Comparison of ENCODE assay signal across 23 cellular contexts in the genomic region with DNA sequence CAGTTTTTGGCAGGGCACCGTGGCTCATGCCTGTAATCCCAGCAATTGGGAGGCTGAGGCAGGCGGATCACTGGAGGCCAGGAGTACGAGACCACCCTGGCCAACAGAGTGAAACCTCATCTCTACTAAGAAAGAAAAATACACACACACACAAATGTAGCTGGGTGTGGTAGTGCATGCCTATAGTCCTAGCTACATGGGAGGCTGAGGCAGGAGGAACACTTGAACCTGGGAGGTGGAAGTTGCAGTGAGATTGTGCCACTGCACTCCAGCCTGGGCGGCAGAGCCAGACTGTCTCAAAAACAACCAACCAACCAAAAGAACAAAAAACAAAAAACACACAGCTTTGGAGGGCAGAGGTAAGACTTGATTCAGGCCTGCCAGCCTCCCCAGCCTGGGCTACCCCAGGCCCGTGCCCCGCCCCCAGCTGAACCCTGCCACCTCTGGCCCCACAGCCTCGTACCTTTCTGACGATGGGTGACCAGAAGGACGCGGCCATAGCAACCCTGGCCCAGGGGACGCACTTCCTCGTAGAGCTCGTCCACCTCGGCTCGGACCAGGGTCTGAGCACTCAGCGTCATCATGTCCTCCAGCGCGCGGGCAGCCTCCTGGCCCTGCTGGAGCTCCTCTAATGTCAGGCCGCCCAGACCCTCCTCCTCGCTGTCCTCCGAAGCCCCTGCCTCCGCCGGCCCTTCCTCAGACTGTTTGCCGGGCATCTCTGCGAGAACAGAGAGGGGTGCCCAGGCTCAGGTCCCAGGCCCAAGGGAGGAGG. TPM values are rescaled to one million over a fixed set of nuclear protein-coding genes. Genes with fewer than 3 reads are reported as not detected.
"Had no signal": no experiment of that assay in that cellular context is flagged by ENCODE, and none has a peak within 500 bp of the region (broad histone marks: within the 10 kb centered on the region; RNA-seq: fewer than 3 reads in every experiment).

No MANE protein-coding gene starts in this region.

- H3K4me3 ChIP-seq: hepatocyte, lung, sigmoid colon, smooth muscle cell, thyroid gland had no signal

- H3K4me3 Mint-ChIP-seq: activated CD8-positive, alpha-beta T cell treated with anti-CD3 and anti-CD28 coated beads, Interleukin-2, amount 10 ng/mL, durations not matched to agents 7 days and 5 days; activated naive CD4-positive, alpha-beta T cell treated with anti-CD3 and anti-CD28 coated beads, Interleukin-2, amount 50 U/mL, for 24 hours; naive thymus-derived CD4-positive, alpha-beta T cell; T-cell; T-helper 2 cell treated with Interferon-gamma antibody and Interleukin-4, amounts not matched to agents 5 μg/mL and 100 μg/mL, for 36 hours had no signal

- H3K27me3 ChIP-seq: brain microvascular endothelial cell, foreskin keratinocyte, hepatocyte, thyroid gland had no signal

- H3K36me3 Mint-ChIP-seq: activated naive CD4-positive, alpha-beta T cell treated with anti-CD3 and anti-CD28 coated beads, Interleukin-2, amount 50 U/mL, for 24 hours; naive thymus-derived CD4-positive, alpha-beta T cell; T-cell had no signal

- H3K27me3 Mint-ChIP-seq: activated naive CD4-positive, alpha-beta T cell treated with anti-CD3 and anti-CD28 coated beads, Interleukin-2, amount 50 U/mL, for 24 hours; T-cell had no signal

- H3K27ac Mint-ChIP-seq: activated CD8-positive, alpha-beta T cell treated with anti-CD3 and anti-CD28 coated beads, Interleukin-2, amount 10 ng/mL, durations not matched to agents 7 days and 5 days; activated naive CD4-positive, alpha-beta T cell treated with anti-CD3 and anti-CD28 coated beads, Interleukin-2, amount 50 U/mL, for 24 hours; naive thymus-derived CD4-positive, alpha-beta T cell; T-cell; T-helper 2 cell treated with Interferon-gamma antibody and Interleukin-4, amounts not matched to agents 5 μg/mL and 100 μg/mL, for 36 hours had no signal

- H3K27ac ChIP-seq: brain microvascular endothelial cell, foreskin keratinocyte, hepatocyte, sigmoid colon, thyroid gland, VCaP had no signal

- H3K4me1 Mint-ChIP-seq: activated naive CD4-positive, alpha-beta T cell treated with anti-CD3 and anti-CD28 coated beads, Interleukin-2, amount 50 U/mL, for 24 hours; naive thymus-derived CD4-positive, alpha-beta T cell; T-cell had no signal

- DNase-seq: activated CD4-positive, alpha-beta T cell treated with anti-CD3 and anti-CD28 coated beads, Interleukin-2, amount 50 U/mL, for 1 hour; activated CD4-positive, CD25-positive, alpha-beta regulatory T cell treated with anti-CD3 and anti-CD28 coated beads, Interleukin-2, amount 50 U/mL, for 72 hours; activated CD8-positive, alpha-beta T cell treated with anti-CD3 and anti-CD28 coated beads, Interleukin-2, amount 10 ng/mL, durations not matched to agents 7 days and 5 days; activated gamma-delta T cell treated with Interleukin-2 at 50 U/mL for 16 hours; brain microvascular endothelial cell; central memory CD4-positive, alpha-beta T cell; effector memory CD4-positive, alpha-beta T cell; foreskin keratinocyte; naive thymus-derived CD4-positive, alpha-beta T cell; sigmoid colon; stimulated activated CD4-positive, alpha-beta T cell treated with anti-CD3 and anti-CD28 coated beads, Interleukin-15, amount 100 ng/mL, for 24 hours; stimulated activated naive CD4-positive, alpha-beta T cell; T-cell; thyroid gland had no signal

- H3K36me3 ChIP-seq: brain microvascular endothelial cell, sigmoid colon, thyroid gland had no signal

- H3K4me1 ChIP-seq: foreskin keratinocyte, sigmoid colon, thyroid gland had no signal

- ATAC-seq: activated CD8-positive, alpha-beta T cell treated with anti-CD3 and anti-CD28 coated beads, Interleukin-2, amount 10 ng/mL, durations not matched to agents 7 days and 5 days; foreskin keratinocyte; naive thymus-derived CD4-positive, alpha-beta T cell; T-cell had no signal

- H3K9me3 ChIP-seq: sigmoid colon, thyroid gland had no signal

- H3K9me3 Mint-ChIP-seq: activated naive CD4-positive, alpha-beta T cell treated with anti-CD3 and anti-CD28 coated beads, Interleukin-2, amount 50 U/mL, for 24 hours; naive thymus-derived CD4-positive, alpha-beta T cell; T-cell; T-helper 2 cell treated with Interferon-gamma antibody and Interleukin-4, amounts not matched to agents 5 μg/mL and 100 μg/mL, for 36 hours had no signal

RNA-seq across cellular contexts. Expression of gene SBK2, which starts 1.2 kb away (rescaled TPM):
- total RNA-seq: activated CD8-positive, alpha-beta T cell treated with anti-CD3 and anti-CD28 coated beads, Interleukin-2, amount 10 ng/mL, durations not matched to agents 7 days and 5 days; aorta; dermis microvascular lymphatic vessel endothelial cell; foreskin keratinocyte; glomerular endothelial cell; naive thymus-derived CD4-positive, alpha-beta T cell; sigmoid colon; smooth muscle cell; T-cell; thyroid gland had no signal

RNA-seq across cellular contexts. Expression of gene SBK3, which starts 9.6 kb away (rescaled TPM):
- total RNA-seq: activated CD8-positive, alpha-beta T cell treated with anti-CD3 and anti-CD28 coated beads, Interleukin-2, amount 10 ng/mL, durations not matched to agents 7 days and 5 days; foreskin keratinocyte; naive thymus-derived CD4-positive, alpha-beta T cell; smooth muscle cell; T-cell had no signal

RNA-seq across cellular contexts. Expression of gene SSC5D, which starts 47.5 kb away (rescaled TPM):
- total RNA-seq: foreskin keratinocyte had no signal
